16 cellular contexts compared by ENCODE assay signal in genomic region chr21:27631471-27631870, GRCh38.
"Had no signal": no experiment of that assay in that cellular context is flagged by ENCODE, and none has a peak within 500 bp of the region (broad histone marks: within the 10 kb centered on the region; RNA-seq: fewer than 3 reads in every experiment).

No MANE protein-coding gene starts in this region.

- H3K4me1 ChIP-seq: ascending aorta, transverse colon had no signal

- H3K36me3 ChIP-seq: ascending aorta, neutrophil, transverse colon had no signal

- H3K27me3 ChIP-seq: ascending aorta, neutrophil, transverse colon had no signal

- H3K27ac ChIP-seq: ascending aorta, coronary artery, neutrophil, transverse colon had no signal

- DNase-seq: activated CD4-positive, alpha-beta T cell treated with anti-CD3 and anti-CD28 coated beads, Interleukin-2, amount 50 U/mL, for 48 hours; activated CD4-positive, CD25-positive, alpha-beta regulatory T cell treated with anti-CD3 and anti-CD28 coated beads, Interleukin-2, amount 50 U/mL, for 72 hours; activated gamma-delta T cell; activated T-cell treated with anti-CD3 and anti-CD28 coated beads, Interleukin-2, amount 50 U/mL, for 48 hours; effector memory CD4-positive, alpha-beta T cell; mammary epithelial cell; mucosa of descending colon; naive thymus-derived CD8-positive, alpha-beta T cell; right cardiac atrium; stimulated activated CD4-positive, alpha-beta T cell treated with anti-CD3 and anti-CD28 coated beads, Interleukin-2, amount 100 ng/mL, for 24 hours; stimulated activated naive CD4-positive, alpha-beta T cell; substantia nigra; transverse colon had no signal

- ATAC-seq: mucosa of descending colon; naive thymus-derived CD8-positive, alpha-beta T cell; right cardiac atrium had no signal

- H3K4me3 ChIP-seq: ascending aorta, coronary artery, mucosa of descending colon, transverse colon had no signal

- H3K9me3 ChIP-seq: ascending aorta, mucosa of descending colon, neutrophil, transverse colon had no signal
